ENCODE assay signal across 16 cellular contexts in the genomic region with DNA sequence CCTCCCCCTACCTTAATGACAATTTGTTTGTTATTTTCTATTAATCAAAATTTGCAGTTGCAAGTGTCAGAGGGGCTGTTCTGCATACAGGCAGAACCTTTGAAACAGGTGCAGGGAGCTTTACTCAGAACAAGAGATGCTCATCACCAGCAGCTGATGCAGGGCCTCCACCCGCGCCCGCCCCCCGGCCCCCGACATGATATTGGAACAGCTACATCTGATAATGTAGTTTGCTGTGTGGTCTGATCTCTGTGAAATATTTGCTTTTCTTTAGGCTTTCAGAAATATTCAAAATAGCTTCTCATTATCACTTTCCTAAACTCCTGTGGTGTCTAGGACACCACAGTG.
"Had no signal": no experiment of that assay in that cellular context is flagged by ENCODE, and none has a peak within 500 bp of the region (broad histone marks: within the 10 kb centered on the region; RNA-seq: fewer than 3 reads in every experiment).

No MANE protein-coding gene starts in this region.

- H3K27ac ChIP-seq: left ventricle myocardium inferior, pancreas, stomach, testis had no signal

- H3K9me3 Mint-ChIP-seq: naive thymus-derived CD4-positive, alpha-beta T cell had no signal

- H3K4me3 ChIP-seq: left ventricle myocardium inferior, mucosa of descending colon, pancreas, stomach, testis had no signal

- H3K36me3 ChIP-seq: left ventricle myocardium inferior, pancreas, stomach had no signal

- H3K27me3 ChIP-seq: pancreas, stomach, testis had no signal

- H3K9me3 ChIP-seq: left ventricle myocardium inferior, mucosa of descending colon, pancreas, stomach, testis had no signal

- ATAC-seq: activated CD4-positive, CD25-positive, alpha-beta regulatory T cell treated with anti-CD3 and anti-CD28 coated beads, Interleukin-2, amount 50 U/mL, for 24 hours; mucosa of descending colon; naive thymus-derived CD4-positive, alpha-beta T cell; pancreas had no signal

- H3K4me1 ChIP-seq: testis had no signal

- DNase-seq: activated CD4-positive, alpha-beta T cell treated with anti-CD3 and anti-CD28 coated beads, Interleukin-2, amount 50 U/mL, for 1 hour; activated naive CD4-positive, alpha-beta T cell treated with Interleukin-2 at 50 U/mL for 16 hours; activated T-cell treated with anti-CD3 and anti-CD28 coated beads for 4 hours; cortex of kidney; effector CD8-positive, alpha-beta T cell; foreskin fibroblast; glutamatergic neuron; hypothalamus; left ventricle myocardium inferior; mucosa of descending colon; naive thymus-derived CD4-positive, alpha-beta T cell; pancreas; stimulated activated CD4-positive, alpha-beta T cell treated with anti-CD3 and anti-CD28 coated beads, Interleukin-1b, Interleukin-23, amount 100 ng/mL, for 48 hours; stomach; testis had no signal

- H3K27me3 Mint-ChIP-seq: naive thymus-derived CD4-positive, alpha-beta T cell had no signal

- H3K4me3 Mint-ChIP-seq: naive thymus-derived CD4-positive, alpha-beta T cell had no signal
